8 cellular contexts compared by ENCODE assay signal in the genomic region with DNA sequence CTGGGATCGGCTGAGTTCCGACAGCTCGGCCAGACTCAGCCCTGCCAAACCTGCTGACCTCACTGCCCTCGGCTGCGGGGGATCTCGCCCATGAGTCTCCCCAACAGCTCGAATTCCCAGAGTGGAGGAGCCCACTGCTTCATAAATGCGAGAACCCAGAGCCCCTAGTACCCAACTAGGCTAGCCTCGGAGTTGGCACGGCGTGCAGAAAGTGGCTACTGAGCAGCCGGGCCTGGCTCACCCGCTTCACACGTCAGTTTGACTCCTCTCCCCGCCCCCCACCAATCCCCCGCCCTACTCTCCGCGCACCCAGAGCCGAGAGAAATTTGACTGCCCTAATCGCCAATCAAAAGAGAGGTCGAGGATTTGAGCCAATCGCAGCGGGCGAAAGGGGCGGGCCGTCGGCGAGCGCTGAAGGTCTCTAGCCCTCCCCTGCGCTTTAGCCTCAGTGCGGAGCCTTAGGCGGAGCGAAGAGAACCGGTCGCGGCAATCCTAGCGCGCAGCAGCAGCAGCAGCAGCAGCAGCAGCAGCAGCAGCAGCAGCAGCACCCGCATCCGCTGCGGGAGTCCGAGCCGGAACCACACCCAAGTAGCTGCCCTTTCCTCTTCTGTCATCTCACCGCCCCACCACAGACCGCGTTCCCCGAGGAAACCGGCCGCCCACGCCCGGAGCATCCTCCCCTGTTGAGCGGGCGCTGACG. TPM values are rescaled to one million over a fixed set of nuclear protein-coding genes. Genes with fewer than 3 reads are reported as not detected.
DNase-seq lines count a peak whose midpoint lies in the region; ATAC-seq and TF ChIP-seq lines count a peak whose summit lies in the region.

A gene (plus strand): TSS at position 448 of the 700 bp plus-strand sequence. CDS start 264 bp downstream, outside the sequence.

- peak; percentile 66 for ATAC-seq in HG03439 (IDR thresholded peaks at IDR 0.05; ENCODE audit: unreplicated experiment)

- peak; percentile 94 to 95 for DNase-seq in AML-193 (lab: John Stamatoyannopoulos, UW)
- peak; percentile 95 for DNase-seq in NCI-H510A treated with DMSO at 0.1 percent for 48 hours (lab: John Stamatoyannopoulos, UW)
- peak; percentile 92 to 93 for DNase-seq in activated CD4-positive, alpha-beta T cell treated with anti-CD3 and anti-CD28 coated beads for 24 hours (ENCODE audit: low read depth in 2 of 2)
- peak; percentile 98 for DNase-seq in chondrocyte (ENCODE audit: low spot score)
- DNase-seq in kidney epithelial cell (ENCODE audit: low read depth), result peak; percentile 82
- peak; percentile 94 for DNase-seq in stimulated activated CD4-positive, alpha-beta T cell treated with anti-CD3 and anti-CD28 coated beads, Interleukin-15, amount 100 ng/mL, for 48 hours (ENCODE audit: low read depth in 2 of 2)

- H3K27ac Mint-ChIP-seq in chondrocyte (ENCODE audit: unreplicated experiment), result peak within 1 kb of the TSS; percentile 98

- peak within 1 kb of the TSS; percentile 99 for H3K4me3 ChIP-seq in kidney epithelial cell (ENCODE audit: low read depth, low read length)

- no peaks in the 10 kb centered on the region for H3K27me3 ChIP-seq in kidney epithelial cell (ENCODE audit: control insufficient read depth, insufficient read depth, low read length)

- TF ChIP-seq CTCF in chondrocyte (IDR thresholded peaks at IDR 0.05), result no peak
- no peak for TF ChIP-seq CTCF in kidney epithelial cell (IDR thresholded peaks at IDR 0.05; ENCODE audit: insufficient read depth, low read length, poor library complexity, severe bottlenecking)

- peak; percentile 99 for TF ChIP-seq POLR2A in GM19193 (IDR thresholded peaks at IDR 0.05; ENCODE audit: extremely low read depth, insufficient read depth, insufficient read length)

- H3K36me3 Mint-ChIP-seq in chondrocyte (ENCODE audit: low read depth), result peaks cover 11% of the 10 kb centered on the region

- no peaks in the 10 kb centered on the region for H3K9me3 Mint-ChIP-seq in chondrocyte (ENCODE audit: low read depth)

- no peaks in the 10 kb centered on the region for H3K36me3 ChIP-seq in kidney epithelial cell (ENCODE audit: control insufficient read depth, insufficient read depth, low read length)

- H3K27me3 Mint-ChIP-seq in chondrocyte (ENCODE audit: low read depth), result no peaks in the 10 kb centered on the region

- H3K4me3 Mint-ChIP-seq in chondrocyte (ENCODE audit: unreplicated experiment), result peak within 1 kb of the TSS; percentile 93

- peaks cover 34% of the 10 kb centered on the region for H3K4me1 Mint-ChIP-seq in chondrocyte (ENCODE audit: low read depth)

RNA-seq across cellular contexts. Expression of the gene that starts here (rescaled TPM):
- total RNA-seq in chondrocyte (234 to 330 TPM (median 245 TPM) in 3 replicates), kidney epithelial cell (84.7 and 85.0 TPM in 2 replicates)

Comparison
In these comparisons a context has a peak if more than half of its experiments do, and no peak if none do; other contexts are left out.
1. Peak in every context shown above with its lines: DNase-seq, ATAC-seq and H3K4me3 ChIP-seq.